15 cellular contexts compared by ENCODE assay signal in the genomic region with DNA sequence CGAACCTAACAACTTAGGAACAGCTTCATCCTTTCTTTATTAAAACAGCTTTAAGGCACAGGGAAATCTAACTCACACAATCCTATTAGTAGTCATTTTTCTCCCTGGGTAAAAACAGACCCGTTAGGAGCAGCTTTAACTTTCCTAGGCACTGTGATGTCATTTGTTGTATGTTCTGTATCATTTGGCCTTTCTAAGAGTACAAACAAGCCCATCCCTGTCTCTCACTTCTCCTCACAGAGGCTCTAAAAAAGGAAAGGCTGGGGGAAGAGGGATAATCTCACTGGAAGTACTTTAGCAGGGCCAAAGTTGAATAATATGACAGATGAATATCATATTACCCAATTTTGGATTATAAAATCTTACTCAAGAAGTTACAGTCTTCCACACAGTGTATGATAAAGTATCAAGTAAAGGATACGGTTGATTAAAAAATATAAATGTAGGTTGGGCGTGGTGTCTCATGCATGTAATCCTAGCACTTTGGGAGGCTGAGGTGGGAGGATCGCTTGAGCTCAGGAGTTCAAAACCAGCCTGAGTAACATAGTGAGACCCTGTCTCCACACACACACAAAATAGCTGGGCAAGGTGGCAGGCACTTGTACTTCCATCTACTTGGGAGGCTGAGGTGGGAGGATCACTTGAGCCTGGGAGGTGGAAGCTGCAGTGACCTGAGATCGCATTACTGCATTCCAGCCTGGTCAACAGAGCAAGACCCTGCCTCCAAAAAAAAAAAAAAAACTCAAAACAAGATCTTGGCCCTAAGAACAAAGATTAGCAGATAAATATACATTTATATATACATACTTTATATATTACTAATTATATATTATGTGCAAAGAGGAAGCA. TPM values are rescaled to one million over a fixed set of nuclear protein-coding genes. Genes with fewer than 3 reads are reported as not detected.
DNase-seq lines count a peak whose midpoint lies in the region; ATAC-seq, FAIRE-seq and TF ChIP-seq lines count a peak whose summit lies in the region.
"Had no signal": no experiment of that assay in that cellular context is flagged by ENCODE, and none has a peak within 500 bp of the region (broad histone marks: within the 10 kb centered on the region; RNA-seq: fewer than 3 reads in every experiment).

No MANE protein-coding gene starts in this region.

- H3K9me3 Mint-ChIP-seq in activated naive CD8-positive, alpha-beta T cell (ENCODE audit: low read depth) = no peaks in the 10 kb centered on the region
- H3K9me3 Mint-ChIP-seq in activated naive CD8-positive, alpha-beta T cell treated with anti-CD3 and anti-CD28 coated beads, Interleukin-2, amount 50 U/mL, for 24 hours = no peaks in the 10 kb centered on the region
- H3K9me3 Mint-ChIP-seq in dendritic cell treated with granulocyte-macrophage colony-stimulating factor and Interleukin-4, amounts not matched to agents 40 ng/mL and 50 ng/mL, for 4 days = peaks cover 7% of the 10 kb centered on the region

- H3K9me3 ChIP-seq in neutrophil (no peaks in the 10 kb centered on the region), transverse colon (no peaks in the 10 kb centered on the region)

- H3K4me3 Mint-ChIP-seq in activated naive CD8-positive, alpha-beta T cell = no peak overlapping the region
- no peak overlapping the region for H3K4me3 Mint-ChIP-seq in activated naive CD8-positive, alpha-beta T cell treated with anti-CD3 and anti-CD28 coated beads, Interleukin-2, amount 50 U/mL, for 24 hours
- H3K4me3 Mint-ChIP-seq in dendritic cell treated with granulocyte-macrophage colony-stimulating factor and Interleukin-4, amounts not matched to agents 40 ng/mL and 50 ng/mL, for 4 days = no peak overlapping the region

- no peak overlapping the region for H3K4me3 ChIP-seq in neutrophil (ENCODE audit: low read depth in 1 of 2, low read length in 1 of 2)
- no peak overlapping the region for H3K4me3 ChIP-seq in transverse colon

- H3K36me3 ChIP-seq in neutrophil (no peaks in the 10 kb centered on the region), transverse colon (no peaks in the 10 kb centered on the region)

- no peak for FAIRE-seq in GM19239 (lab: Jason Lieb, UNC)
- FAIRE-seq: A204.1, islet of Langerhans had no signal

- H3K27ac ChIP-seq in neutrophil = peak overlapping the region; percentile 65
- peak overlapping the region; percentile 31 to 54 (median 42) for H3K27ac ChIP-seq in transverse colon

- no peak for DNase-seq in activated naive CD8-positive, alpha-beta T cell treated with anti-CD3 and anti-CD28 coated beads, Interleukin-2, amount 50 U/mL, for 24 hours
- DNase-seq in transverse colon (no peak), GM19239 (ENCODE audit: insufficient read length, low spot score) (no peak), midbrain (lab: John Stamatoyannopoulos, UW) (no peak)
- DNase-seq: activated CD4-positive, CD25-positive, alpha-beta regulatory T cell; activated CD8-positive, alpha-beta memory T cell treated with anti-CD3 and anti-CD28 coated beads, Interleukin-2, amount 50 U/mL, for 4 hours; NCI-H226; OCI-M1; stimulated activated naive CD8-positive, alpha-beta T cell treated with anti-CD3 and anti-CD28 coated beads, Interleukin-15, Interleukin-2, amounts not matched to agents 100 U/mL and 50 U/mL, for 24 hours had no signal

- in situ Hi-C loops in transverse colon (cut with MboI; ENCODE audit: low pct_ligation_motif_present in 1 of 4, low pct_unique_long_range_greater_than_20kb in 1 of 4, low sequenced_read_pairs in 3 of 4) = loop anchor here in 1 of 4 donors (25.0 kb wide), 1 partner anchor 122 kb away; no protein-coding TSS in a partner anchor

- intact Hi-C loops in dendritic cell treated with granulocyte-macrophage colony-stimulating factor and Interleukin-4, amounts not matched to agents 40 ng/mL and 50 ng/mL, for 4 days (cut with micrococcal nuclease) = no loop called here
- intact Hi-C loops in transverse colon (cut with DNase I; ENCODE audit: low total_unique reads) = loop anchor here (10.0 kb wide), 1 partner anchor 70 kb away; no protein-coding TSS in a partner anchor

- peak overlapping the region; percentile 31 for H3K27ac Mint-ChIP-seq in activated naive CD8-positive, alpha-beta T cell
- H3K27ac Mint-ChIP-seq in activated naive CD8-positive, alpha-beta T cell treated with anti-CD3 and anti-CD28 coated beads, Interleukin-2, amount 50 U/mL, for 24 hours = no peak overlapping the region
- peak overlapping the region; percentile 0 for H3K27ac Mint-ChIP-seq in dendritic cell treated with granulocyte-macrophage colony-stimulating factor and Interleukin-4, amounts not matched to agents 40 ng/mL and 50 ng/mL, for 4 days

- TF ChIP-seq EP300 in transverse colon (IDR thresholded peaks at IDR 0.05; ENCODE audit: low read depth) = no peak

- no peaks in the 10 kb centered on the region for H3K36me3 Mint-ChIP-seq in activated naive CD8-positive, alpha-beta T cell
- peaks cover 8% of the 10 kb centered on the region for H3K36me3 Mint-ChIP-seq in activated naive CD8-positive, alpha-beta T cell treated with anti-CD3 and anti-CD28 coated beads, Interleukin-2, amount 50 U/mL, for 24 hours (ENCODE audit: low read depth)
- peaks cover 14% of the 10 kb centered on the region for H3K36me3 Mint-ChIP-seq in dendritic cell treated with granulocyte-macrophage colony-stimulating factor and Interleukin-4, amounts not matched to agents 40 ng/mL and 50 ng/mL, for 4 days (ENCODE audit: low read depth)

- peaks cover 41% of the 10 kb centered on the region for H3K4me1 Mint-ChIP-seq in activated naive CD8-positive, alpha-beta T cell (ENCODE audit: low read depth)
- peaks cover 26% of the 10 kb centered on the region for H3K4me1 Mint-ChIP-seq in activated naive CD8-positive, alpha-beta T cell treated with anti-CD3 and anti-CD28 coated beads, Interleukin-2, amount 50 U/mL, for 24 hours
- H3K4me1 Mint-ChIP-seq in dendritic cell treated with granulocyte-macrophage colony-stimulating factor and Interleukin-4, amounts not matched to agents 40 ng/mL and 50 ng/mL, for 4 days (ENCODE audit: low read depth) = peaks cover 49% of the 10 kb centered on the region

- 86 to 91% methylated on average over 4 to 6 of the region's 6 CpGs for WGBS in transverse colon (ENCODE audit: low coverage in 1 of 2), 2 donors

- no peaks in the 10 kb centered on the region for H3K27me3 Mint-ChIP-seq in activated naive CD8-positive, alpha-beta T cell
- H3K27me3 Mint-ChIP-seq in activated naive CD8-positive, alpha-beta T cell treated with anti-CD3 and anti-CD28 coated beads, Interleukin-2, amount 50 U/mL, for 24 hours = no peaks in the 10 kb centered on the region
- no peaks in the 10 kb centered on the region for H3K27me3 Mint-ChIP-seq in dendritic cell treated with granulocyte-macrophage colony-stimulating factor and Interleukin-4, amounts not matched to agents 40 ng/mL and 50 ng/mL, for 4 days

- H3K4me1 ChIP-seq in neutrophil (ENCODE audit: control insufficient read depth in 1 of 2, insufficient read depth in 1 of 2, low read depth in 1 of 2, low read length in 1 of 2) = peaks cover 6 to 22% of the 10 kb centered on the region in 2 experiments
- H3K4me1 ChIP-seq in transverse colon = peaks cover 0 to 44% (median 14%) of the 10 kb centered on the region in 4 donors

- no peak for TF ChIP-seq POLR2A in transverse colon (IDR thresholded peaks at IDR 0.05)

- no peak for ATAC-seq in activated naive CD8-positive, alpha-beta T cell treated with anti-CD3 and anti-CD28 coated beads, Interleukin-2, amount 50 U/mL, for 24 hours
- no peak for ATAC-seq in HG03520 (IDR thresholded peaks at IDR 0.05; ENCODE audit: unreplicated experiment)
- ATAC-seq: stimulated activated naive CD8-positive, alpha-beta T cell treated with anti-CD3 and anti-CD28 coated beads, Interleukin-15, Interleukin-2, amounts not matched to agents 100 U/mL and 50 U/mL, for 24 hours had no signal

- no peaks in the 10 kb centered on the region for H3K27me3 ChIP-seq in neutrophil
- no peaks in the 10 kb centered on the region for H3K27me3 ChIP-seq in transverse colon

- TF ChIP-seq CTCF in neutrophil (IDR thresholded peaks at IDR 0.05) = no peak
- TF ChIP-seq CTCF in transverse colon (IDR thresholded peaks at IDR 0.05) = no peak

RNA-seq across cellular contexts. Expression of gene NUDT3, which starts 7.9 kb away (rescaled TPM):
- 10 to 100 TPM in 3 of 4 donors, 1 to 10 TPM in 1; 9.6 to 27.9 (median 16.9) TPM for total RNA-seq in transverse colon

RNA-seq across cellular contexts. Expression of gene RPS10, which starts 41.3 kb away (rescaled TPM):
- total RNA-seq in transverse colon = 1,000 to 10,000 TPM in 3 of 4 donors, 100 to 1,000 TPM in 1; 892 to 1,969 (median 1,491) TPM
